Comparison of ENCODE assay signal across 11 cellular contexts in genomic region chr4:40305329-40306193, GRCh38. TPM values are rescaled to one million over a fixed set of nuclear protein-coding genes. Genes with fewer than 3 reads are reported as not detected.
DNase-seq lines count a peak whose midpoint lies in the region; ATAC-seq and TF ChIP-seq lines count a peak whose summit lies in the region.
"Had no signal": no experiment of that assay in that cellular context is flagged by ENCODE, and none has a peak within 500 bp of the region (broad histone marks: within the 10 kb centered on the region; RNA-seq: fewer than 3 reads in every experiment).

No MANE protein-coding gene starts in this region.

- WGBS in ovary, 3 donors = 76 to 87% (median 86%) methylated on average over 14 of the region's 14 CpGs

- no peaks in the 10 kb centered on the region for H3K27me3 ChIP-seq in ovary

- intact Hi-C loops in ovary (cut with DNase I) = loop anchor here in 2 of 4 donors (5.0 to 10.0 kb wide), 3 partner anchors 148 to 248 kb away; partner anchors contain the start of gene N4BP2 (in 1 of the 2)

- no peak overlapping the region for H3K4me3 ChIP-seq in ovary
- H3K4me3 ChIP-seq: psoas muscle had no signal

- DNase-seq in NAMALWA (ENCODE audit: low spot score) (peak; percentile 97), medulla oblongata (ENCODE audit: extremely low spot score) (peak; percentile 34), caudate nucleus (lab: John Stamatoyannopoulos, UW) (no peak), ovary (no peak), MV-4-11 (lab: John Stamatoyannopoulos, UW) (no peak), DMS79 treated with DMSO at 0.1 percent for 48 hours (lab: John Stamatoyannopoulos, UW) (no peak)
- DNase-seq: psoas muscle, SHP77 treated with DMSO at 0.1 percent for 48 hours had no signal

- no peaks in the 10 kb centered on the region for H3K36me3 ChIP-seq in ovary

- TF ChIP-seq POLR2A in ovary (IDR thresholded peaks at IDR 0.05) = no peak

- no peak overlapping the region for H3K27ac ChIP-seq in caudate nucleus (ENCODE audit: low read depth, low read length)
- H3K27ac ChIP-seq in ovary = no peak overlapping the region
- H3K27ac ChIP-seq: psoas muscle had no signal

- no peak for TF ChIP-seq EP300 in ovary (IDR thresholded peaks at IDR 0.05)

- H3K4me1 ChIP-seq in ovary (ENCODE audit: insufficient read depth) = no peaks in the 10 kb centered on the region
- H3K4me1 ChIP-seq: psoas muscle had no signal

- H3K9me3 ChIP-seq in ovary = no peaks in the 10 kb centered on the region
- H3K9me3 ChIP-seq: psoas muscle had no signal

- TF ChIP-seq CTCF in ovary (IDR thresholded peaks at IDR 0.05) = no peak

- ATAC-seq in GM18498 (IDR thresholded peaks at IDR 0.05; ENCODE audit: unreplicated experiment) = peak; percentile 41
- ATAC-seq in GM21717 (IDR thresholded peaks at IDR 0.05; ENCODE audit: unreplicated experiment) = peak; percentile 34
- ATAC-seq: psoas muscle had no signal

RNA-seq across cellular contexts. Expression of gene CHRNA9, which starts 29.6 kb away (rescaled TPM):
- total RNA-seq in ovary = under 1 TPM in 1 of 7 donors, not detected in 6; 0.13 TPM
- polyA plus RNA-seq in ovary = not detected
- total RNA-seq: endothelial cell of umbilical vein, psoas muscle had no signal
- polyA plus RNA-seq: endothelial cell of umbilical vein had no signal

Comparison
In these comparisons a context has a peak if more than half of its experiments do, and no peak if none do; other contexts are left out.
1. DNase-seq: peak in NAMALWA (single experiment) and medulla oblongata (single experiment); none in caudate nucleus (0 of 61), ovary (0 of 5), MV-4-11 (single experiment) and DMS79 treated with DMSO at 0.1 percent for 48 hours (single experiment).